In genomic region chr1:22229374-22229773, GRCh38 we compare ENCODE assay signal across 14 cellular contexts.
DNase-seq lines count a peak whose midpoint lies in the region; ATAC-seq, FAIRE-seq and TF ChIP-seq lines count a peak whose summit lies in the region.
"Had no signal": no experiment of that assay in that cellular context is flagged by ENCODE, and none has a peak within 500 bp of the region (broad histone marks: within the 10 kb centered on the region; RNA-seq: fewer than 3 reads in every experiment).

No MANE protein-coding gene starts in this region.

- H2AK5ac ChIP-seq in mesendoderm (ENCODE audit: low read length): no peak overlapping the region

- no peak overlapping the region for H3K4me3 ChIP-seq in Panc1 (ENCODE audit: low read depth in 2 of 2, low read length in 2 of 2)
- no peak overlapping the region for H3K4me3 ChIP-seq in endothelial cell of umbilical vein (replicated peaks in 1 of 3; ENCODE audit: insufficient read depth in 1 of 3, low read depth in 1 of 3, low read length in 3 of 3)
- no peak overlapping the region for H3K4me3 ChIP-seq in mesendoderm (ENCODE audit: low read length)
- H3K4me3 ChIP-seq: sigmoid colon, tibial artery had no signal

- no peak overlapping the region for H4K8ac ChIP-seq in mesendoderm (ENCODE audit: low read depth, low read length)

- WGBS in mesendoderm (ENCODE audit: extremely low coverage, insufficient coverage, low lambda C conversion rate): no CpG with 5 or more reads among the region's 2 CpGs

- H3K27me3 ChIP-seq in Panc1 (ENCODE audit: control insufficient read depth, insufficient read depth, low read length) (no peaks in the 10 kb centered on the region), endothelial cell of umbilical vein (ENCODE audit: control insufficient read depth in 2 of 2, insufficient read depth in 2 of 2, low read length in 2 of 2) (peaks cover 0 to under 1% of the 10 kb centered on the region in 2 experiments), mesendoderm (ENCODE audit: insufficient read depth, low read length, poor library complexity) (no peaks in the 10 kb centered on the region)

- no peak overlapping the region for H2AFZ ChIP-seq in endothelial cell of umbilical vein (ENCODE audit: low read depth, low read length)

- no peak overlapping the region for H2BK5ac ChIP-seq in mesendoderm (ENCODE audit: low read length)

- H3K9ac ChIP-seq in endothelial cell of umbilical vein (replicated peaks; ENCODE audit: extremely low read depth, insufficient read depth, low read length) (no peak overlapping the region), mesendoderm (ENCODE audit: low read length) (no peak overlapping the region)
- H3K9ac ChIP-seq: SK-N-SH had no signal

- no peak for FAIRE-seq in endothelial cell of umbilical vein (lab: Jason Lieb, UNC)
- FAIRE-seq: D721Med had no signal

- no peak overlapping the region for H2BK15ac ChIP-seq in mesendoderm (replicated peaks; ENCODE audit: low read depth)

- no peak overlapping the region for H3K23ac ChIP-seq in mesendoderm (ENCODE audit: low read length)

- H3K9me1 ChIP-seq in endothelial cell of umbilical vein (replicated peaks; ENCODE audit: control insufficient read depth, extremely low read depth, insufficient read depth, low read length): no peaks in the 10 kb centered on the region

- ATAC-seq in Panc1 (peak; percentile 83), HG03135 (IDR thresholded peaks at IDR 0.05; ENCODE audit: unreplicated experiment) (no peak)

- H3K36me3 ChIP-seq in Panc1 (ENCODE audit: control insufficient read depth, insufficient read depth, low read length) (no peaks in the 10 kb centered on the region), endothelial cell of umbilical vein (ENCODE audit: control insufficient read depth in 2 of 2, extremely low read depth in 1 of 2, insufficient read depth in 2 of 2, low read length in 2 of 2) (no peaks in the 10 kb centered on the region), mesendoderm (ENCODE audit: control insufficient read depth, insufficient read depth, low read length) (no peaks in the 10 kb centered on the region)
- H3K36me3 ChIP-seq: sigmoid colon, tibial artery had no signal

- TF ChIP-seq POLR2A in endothelial cell of umbilical vein (IDR thresholded peaks at IDR 0.05; ENCODE audit: low read depth, low read length): no peak

- POLR2A ChIA-PET in Panc1 (lab: Charles Lee) (interaction anchor here (0.6 kb wide), 1 partner anchor 119 kb away, joined by 8 read pairs; no protein-coding TSS in a partner anchor), endothelial cell of umbilical vein (lab: Charles Lee) (no interaction called here)

- no peak overlapping the region for H2BK120ac ChIP-seq in mesendoderm (ENCODE audit: low read depth, low read length)

- no peak for TF ChIP-seq CTCF in Panc1 (IDR thresholded peaks at IDR 0.05)
- TF ChIP-seq CTCF in endothelial cell of umbilical vein (IDR thresholded peaks at IDR 0.05; ENCODE audit: extremely low read depth in 1 of 2, insufficient read depth in 1 of 2, low read depth in 1 of 2, low read length in 2 of 2): no peak

- no peak overlapping the region for H3K27ac ChIP-seq in Panc1 (ENCODE audit: low read length)
- no peak overlapping the region for H3K27ac ChIP-seq in endothelial cell of umbilical vein (ENCODE audit: insufficient read depth, low read depth, low read length)
- no peak overlapping the region for H3K27ac ChIP-seq in mesendoderm (ENCODE audit: low read depth, low read length)
- H3K27ac ChIP-seq: sigmoid colon, tibial artery had no signal

- no peak overlapping the region for H3K56ac ChIP-seq in mesendoderm (ENCODE audit: low read length)

- intact Hi-C loops in Panc1 (cut with micrococcal nuclease; ENCODE audit: unreplicated experiment) (no loop called here), endothelial cell of umbilical vein (cut with micrococcal nuclease) (no loop called here)

- H4K5ac ChIP-seq in mesendoderm (ENCODE audit: low read length): no peak overlapping the region

- H3K79me1 ChIP-seq in mesendoderm (ENCODE audit: low read length): no peaks in the 10 kb centered on the region

- CTCF ChIA-PET in Panc1 (lab: Charles Lee) (no interaction called here), endothelial cell of umbilical vein (lab: Charles Lee) (interaction anchor here (0.6 to 0.9 kb wide), 2 partner anchors 13 to 35 kb away, joined by 3 read pairs; no protein-coding TSS in a partner anchor)

- H3K4me2 ChIP-seq in endothelial cell of umbilical vein (ENCODE audit: insufficient read depth, low read length): no peak overlapping the region
- no peak overlapping the region for H3K4me2 ChIP-seq in mesendoderm (ENCODE audit: low read length)
- H3K4me2 ChIP-seq: SK-N-SH had no signal

- BruUV-seq in Panc1 (replicated peaks; lab: Mats Ljungman, UMichigan) (no TSS peak), endothelial cell of umbilical vein (replicated peaks; lab: Mats Ljungman, UMichigan) (no TSS peak)

- in situ Hi-C loops in Panc1 (cut with HindIII; ENCODE audit: low pct_unique_long_range_greater_than_20kb, low sequenced_read_pairs): no loop called here

- peak; percentile 36 for DNase-seq in EL
- DNase-seq in Panc1 (ENCODE audit: low read depth, low spot score): peak; percentile 43
- DNase-seq in endothelial cell of umbilical vein (ENCODE audit: low read depth, low spot score): peak; percentile 4
- peak; percentile 83 for DNase-seq in mesendoderm
- DNase-seq in NCI-H1694 (lab: John Stamatoyannopoulos, UW): no peak
- no peak for DNase-seq in pons (ENCODE audit: low spot score)
- no peak for DNase-seq in NCI-H1092 (lab: John Stamatoyannopoulos, UW)
- DNase-seq: activated CD4-positive, alpha-beta memory T cell treated with anti-CD3 and anti-CD28 coated beads for 36 hours; amniotic stem cell; sigmoid colon; SK-N-SH; tibial artery had no signal

- H3K79me2 ChIP-seq in endothelial cell of umbilical vein (ENCODE audit: control insufficient read depth, insufficient read depth, low read length) (no peaks in the 10 kb centered on the region), mesendoderm (ENCODE audit: control insufficient read depth, insufficient read depth, low read length) (no peaks in the 10 kb centered on the region)

- no peak overlapping the region for H3K18ac ChIP-seq in mesendoderm (ENCODE audit: low read length)

- dilution Hi-C loops in endothelial cell of umbilical vein (cut with MboI; ENCODE audit: extremely low pct_ligation_motif_present, low sequenced_read_pairs): no loop called here

- H3K4me1 ChIP-seq in Panc1 (ENCODE audit: control insufficient read depth, insufficient read depth, low read length): peaks cover 17% of the 10 kb centered on the region
- no peaks in the 10 kb centered on the region for H3K4me1 ChIP-seq in endothelial cell of umbilical vein (ENCODE audit: control insufficient read depth, extremely low read depth, insufficient read depth, low read length)
- H3K4me1 ChIP-seq in mesendoderm (ENCODE audit: control insufficient read depth, low read depth, low read length): peaks cover under 1% of the 10 kb centered on the region
- H3K4me1 ChIP-seq: sigmoid colon, tibial artery had no signal

- no peaks in the 10 kb centered on the region for H4K20me1 ChIP-seq in endothelial cell of umbilical vein (replicated peaks; ENCODE audit: control insufficient read depth, extremely low read depth, insufficient read depth, low read length)

- no peaks in the 10 kb centered on the region for H3K9me3 ChIP-seq in Panc1 (ENCODE audit: control insufficient read depth, insufficient read depth, low read depth, low read length)
- H3K9me3 ChIP-seq in endothelial cell of umbilical vein (replicated peaks; ENCODE audit: control insufficient read depth, insufficient read depth, low read length): no peaks in the 10 kb centered on the region
- H3K9me3 ChIP-seq: sigmoid colon, SK-N-SH had no signal

- no peak overlapping the region for H3K4ac ChIP-seq in mesendoderm (ENCODE audit: low read depth, low read length)

TF ChIP-seq in endothelial cell of umbilical vein, 7 proteins besides CTCF, POLR2A, EP300 and RAD21:
- no peak for TF ChIP-seq JUN (IDR thresholded peaks at IDR 0.05; ENCODE audit: borderline replicate concordance, insufficient read depth, insufficient read length, low read depth)
- TF ChIP-seq EZH2 (IDR thresholded peaks at IDR 0.05; ENCODE audit: borderline replicate concordance, low read depth, low read length, severe bottlenecking): no peak
- no peak for TF ChIP-seq MAX (IDR thresholded peaks at IDR 0.05; ENCODE audit: insufficient read depth, insufficient read length)
- no peak for TF ChIP-seq GATA2 (IDR thresholded peaks at IDR 0.05; ENCODE audit: insufficient read depth, insufficient read length, low read depth, low read length)
- TF ChIP-seq POLR2AphosphoS5 (IDR thresholded peaks at IDR 0.05; ENCODE audit: insufficient read depth, low read depth, low read length): no peak
- TF ChIP-seq FOS (IDR thresholded peaks at IDR 0.05; ENCODE audit: borderline replicate concordance, insufficient read depth, low read length): no peak
- no peak for TF ChIP-seq MYC (IDR thresholded peaks at IDR 0.05; ENCODE audit: low read depth, low read length)

Comparison
In these comparisons a context has a peak if more than half of its experiments do, and no peak if none do; other contexts are left out.
1. DNase-seq: peak in EL (single experiment), Panc1 (single experiment), endothelial cell of umbilical vein (single experiment) and mesendoderm (single experiment); none in NCI-H1694 (single experiment), pons (single experiment) and NCI-H1092 (single experiment).